In genomic region chr9:80467632-80468031, GRCh38 we compare ENCODE assay signal across 27 cellular contexts.
DNase-seq lines count a peak whose midpoint lies in the region; ATAC-seq and TF ChIP-seq lines count a peak whose summit lies in the region.
"Had no signal": no experiment of that assay in that cellular context is flagged by ENCODE, and none has a peak within 500 bp of the region (broad histone marks: within the 10 kb centered on the region; RNA-seq: fewer than 3 reads in every experiment).

No MANE protein-coding gene starts in this region.

- H3K27me3 ChIP-seq in SJCRH30, result no peaks in the 10 kb centered on the region
- H3K27me3 ChIP-seq: BE2C, colonic mucosa, stomach, upper lobe of left lung had no signal

- no peaks in the 10 kb centered on the region for H3K4me1 ChIP-seq in SJCRH30
- H3K4me1 ChIP-seq: BE2C, Caco-2, colonic mucosa, stomach, upper lobe of left lung had no signal

- ATAC-seq in Right ventricle myocardium inferior (peak; percentile 81), left ventricle myocardium superior (peak; percentile 84)
- ATAC-seq: activated CD4-positive, CD25-positive, alpha-beta regulatory T cell treated with anti-CD3 and anti-CD28 coated beads, Interleukin-2, amount 50 U/mL, for 24 hours; left lobe of liver had no signal

- H3K4me3 ChIP-seq in cardiac fibroblast (replicated peaks in 1 of 2; ENCODE audit: low read depth in 2 of 2, low read length in 2 of 2) (no peak overlapping the region), SJCRH30 (no peak overlapping the region)
- H3K4me3 ChIP-seq: colonic mucosa, smooth muscle cell, stomach, upper lobe of left lung had no signal

- no peak overlapping the region for H3K27ac ChIP-seq in SJCRH30
- H3K27ac ChIP-seq: colonic mucosa, stomach, upper lobe of left lung had no signal

- H3K9me3 ChIP-seq in SJCRH30 (replicated peaks), result no peaks in the 10 kb centered on the region
- H3K9me3 ChIP-seq: BE2C, Caco-2, colonic mucosa, upper lobe of left lung had no signal

- no peaks in the 10 kb centered on the region for H3K36me3 ChIP-seq in SJCRH30
- H3K36me3 ChIP-seq: BE2C, colonic mucosa, stomach, upper lobe of left lung had no signal

- no peak for TF ChIP-seq CTCF in cardiac fibroblast (IDR thresholded peaks at IDR 0.05; ENCODE audit: low read depth, low read length)

- TF ChIP-seq POLR2A in erythroblast (IDR thresholded peaks at IDR 0.05; ENCODE audit: low read length), result no peak

- DNase-seq in Right ventricle myocardium inferior (ENCODE audit: missing footprints) (no peak), cardiac septum (ENCODE audit: low spot score) (no peak), cardiac fibroblast (ENCODE audit: low read depth in 2 of 2) (peak; percentile 13 to 43), left ventricle myocardium superior (no peak), SJCRH30 (no peak), erythroblast (lab: John Stamatoyannopoulos, UW) (no peak), HuH-7 (ENCODE audit: low spot score) (no peak), NCI-H1694 treated with DMSO at 0.1 percent for 48 hours (lab: John Stamatoyannopoulos, UW) (no peak)
- DNase-seq: 8988T; activated naive CD4-positive, alpha-beta T cell treated with anti-CD3 and anti-CD28 coated beads, Interleukin-2, amount 10 ng/mL, durations not matched to agents 7 days and 5 days; activated T-cell treated with anti-CD3 and anti-CD28 coated beads, Interleukin-2, amount 50 U/mL, for 48 hours; anterior cingulate cortex; BE2C; Caco-2; colonic mucosa; DND-41; NCI-H1092 treated with DMSO at 0.1 percent for 48 hours; NCI-H2081; nephron progenitor cell; NK-92 treated with Interleukin-12 subunit alpha and Interleukin-12 subunit beta, amount 100 ng/mL, for 24 hours; stimulated activated CD4-positive, alpha-beta T cell treated with anti-CD3 and anti-CD28 coated beads, Interleukin-4, amount 100 ng/mL, for 4 hours; stomach; T-helper 9 cell; upper lobe of left lung had no signal

- intact Hi-C loops in Right ventricle myocardium inferior (cut with DNase I), result no loop called here
- intact Hi-C loops in cardiac septum (cut with DNase I), result no loop called here
- intact Hi-C loops in left ventricle myocardium superior (cut with micrococcal nuclease), result no loop called here

Comparison
In these comparisons a context has a peak if more than half of its experiments do, and no peak if none do; other contexts are left out.
1. DNase-seq: peak in cardiac fibroblast (2 of 2); none in Right ventricle myocardium inferior (single experiment), cardiac septum (single experiment), left ventricle myocardium superior (single experiment), SJCRH30 (0 of 2), erythroblast (0 of 2), HuH-7 (single experiment) and NCI-H1694 treated with DMSO at 0.1 percent for 48 hours (single experiment).